22 cellular contexts compared by ENCODE assay signal in the genomic region with DNA sequence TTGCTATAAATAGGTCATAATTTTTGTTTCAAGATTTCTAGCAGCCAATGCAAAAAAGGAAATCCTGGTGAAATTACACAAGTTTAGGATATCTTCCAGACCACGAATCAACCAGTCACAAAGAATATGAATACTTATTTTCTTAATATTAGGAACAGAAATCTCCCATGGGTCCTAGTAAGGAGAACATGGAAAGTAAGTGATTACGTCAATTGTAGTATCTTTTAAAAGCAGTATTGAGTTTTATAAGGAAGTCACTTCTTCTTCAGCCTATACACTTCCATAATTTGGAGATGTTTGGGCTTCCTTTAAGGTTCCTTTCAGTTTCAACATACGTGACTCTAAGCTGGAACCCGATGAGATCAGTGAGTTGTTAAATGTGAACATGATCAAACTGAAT.
DNase-seq lines count a peak whose midpoint lies in the region; ATAC-seq and TF ChIP-seq lines count a peak whose summit lies in the region.
"Had no signal": no experiment of that assay in that cellular context is flagged by ENCODE, and none has a peak within 500 bp of the region (broad histone marks: within the 10 kb centered on the region; RNA-seq: fewer than 3 reads in every experiment).

No MANE protein-coding gene starts in this region.

- peaks cover 10% of the 10 kb centered on the region for H3K4me1 ChIP-seq in left ventricle myocardium inferior
- peaks cover 0 to 12% (median 2%) of the 10 kb centered on the region in 5 donors for H3K4me1 ChIP-seq in subcutaneous abdominal adipose tissue (ENCODE audit: control insufficient read depth in 5 of 5, insufficient read depth in 5 of 5, low read length in 5 of 5)
- H3K4me1 ChIP-seq: transverse colon had no signal

- DNase-seq in cardiac fibroblast (ENCODE audit: low read depth in 2 of 2), result peak; percentile 37 to 53
- no peak for DNase-seq in left ventricle myocardium inferior
- DNase-seq in nucleus accumbens (lab: John Stamatoyannopoulos, UW), result no peak
- DNase-seq in effector memory CD8-positive, alpha-beta T cell, result no peak
- DNase-seq in effector CD4-positive, alpha-beta T cell, result no peak
- DNase-seq: activated CD4-positive, alpha-beta T cell treated with anti-CD3 and anti-CD28 coated beads, Interleukin-2, amount 50 U/mL, for 48 hours; activated naive CD4-positive, alpha-beta T cell treated with Interleukin-2 at 50 U/mL for 16 hours; activated T-cell treated with anti-CD3 and anti-CD28 coated beads, Interleukin-2, amount 50 U/mL, for 1 hour; anterior cingulate cortex; COR-L47; DND-41; Karpas-422; NCI-H526 treated with DMSO at 0.1 percent for 48 hours; SHP77; T-helper 1 cell; transverse colon had no signal

- no peak for TF ChIP-seq CTCF in cardiac fibroblast (IDR thresholded peaks at IDR 0.05; ENCODE audit: low read depth, low read length)
- no peak for TF ChIP-seq CTCF in left ventricle myocardium inferior (IDR thresholded peaks at IDR 0.05; ENCODE audit: borderline replicate concordance)

- H3K27me3 ChIP-seq in left ventricle myocardium inferior (ENCODE audit: low read depth) (no peaks in the 10 kb centered on the region), subcutaneous abdominal adipose tissue (ENCODE audit: control insufficient read depth in 5 of 5, insufficient read depth in 4 of 5, low read length in 5 of 5) (no peaks in the 10 kb centered on the region)
- H3K27me3 ChIP-seq: neutrophil, transverse colon had no signal

- H3K9me3 Mint-ChIP-seq in effector memory CD8-positive, alpha-beta T cell, result no peaks in the 10 kb centered on the region
- H3K9me3 Mint-ChIP-seq: stimulated activated memory B cell treated with anti-CD40 and anti-IgM and Interleukin-4, amounts not matched to agents 10 μg/mL and 1 μg/mL and 100 μg/mL, for 72 hours had no signal

- H3K9ac ChIP-seq in subcutaneous abdominal adipose tissue (ENCODE audit: low read length in 5 of 5), result peak overlapping the region in 2 of 5 donors; percentile 10 to 16

- H3K27ac Mint-ChIP-seq in effector memory CD8-positive, alpha-beta T cell, result no peak overlapping the region
- H3K27ac Mint-ChIP-seq: B cell; stimulated activated memory B cell treated with anti-CD40 and anti-IgM and Interleukin-4, amounts not matched to agents 10 μg/mL and 1 μg/mL and 100 μg/mL, for 72 hours had no signal

- H3K4me3 ChIP-seq in cardiac fibroblast (replicated peaks in 1 of 2; ENCODE audit: low read depth in 2 of 2, low read length in 2 of 2) (peak overlapping the region in 1 of 2 donors; percentile 13), left ventricle myocardium inferior (peak overlapping the region; percentile 46), subcutaneous abdominal adipose tissue (ENCODE audit: low read depth in 1 of 5, low read length in 5 of 5) (peak overlapping the region; percentile 31 to 55 (median 40))
- H3K4me3 ChIP-seq: transverse colon had no signal

- H3K36me3 ChIP-seq in left ventricle myocardium inferior (no peaks in the 10 kb centered on the region), subcutaneous abdominal adipose tissue (ENCODE audit: control insufficient read depth in 5 of 5, insufficient read depth in 5 of 5, low read length in 5 of 5) (no peaks in the 10 kb centered on the region)
- H3K36me3 ChIP-seq: neutrophil, transverse colon had no signal

- H3K9me3 ChIP-seq in left ventricle myocardium inferior (replicated peaks) (no peaks in the 10 kb centered on the region), subcutaneous abdominal adipose tissue (ENCODE audit: control insufficient read depth in 5 of 5, low read length in 5 of 5) (no peaks in the 10 kb centered on the region)
- H3K9me3 ChIP-seq: neutrophil, transverse colon had no signal

- H3K36me3 Mint-ChIP-seq in effector memory CD8-positive, alpha-beta T cell (ENCODE audit: insufficient read depth), result no peaks in the 10 kb centered on the region
- H3K36me3 Mint-ChIP-seq: stimulated activated memory B cell treated with anti-CD40 and anti-IgM and Interleukin-4, amounts not matched to agents 10 μg/mL and 1 μg/mL and 100 μg/mL, for 72 hours had no signal

- intact Hi-C loops in left ventricle myocardium inferior (cut with micrococcal nuclease), result no loop called here

- no peaks in the 10 kb centered on the region for H3K4me1 Mint-ChIP-seq in effector memory CD8-positive, alpha-beta T cell (ENCODE audit: low read depth in 2 of 2)
- H3K4me1 Mint-ChIP-seq: stimulated activated memory B cell treated with anti-CD40 and anti-IgM and Interleukin-4, amounts not matched to agents 10 μg/mL and 1 μg/mL and 100 μg/mL, for 72 hours had no signal

- no peak overlapping the region for H3K4me3 Mint-ChIP-seq in effector memory CD8-positive, alpha-beta T cell
- H3K4me3 Mint-ChIP-seq: B cell; stimulated activated memory B cell treated with anti-CD40 and anti-IgM and Interleukin-4, amounts not matched to agents 10 μg/mL and 1 μg/mL and 100 μg/mL, for 72 hours had no signal

- H3K27ac ChIP-seq in left ventricle myocardium inferior (replicated peaks) (peak overlapping the region; percentile 13), subcutaneous abdominal adipose tissue (ENCODE audit: low read depth, low read length) (no peak overlapping the region)
- H3K27ac ChIP-seq: neutrophil, transverse colon had no signal

- no peaks in the 10 kb centered on the region for H3K27me3 Mint-ChIP-seq in effector memory CD8-positive, alpha-beta T cell
- H3K27me3 Mint-ChIP-seq: B cell; stimulated activated memory B cell treated with anti-CD40 and anti-IgM and Interleukin-4, amounts not matched to agents 10 μg/mL and 1 μg/mL and 100 μg/mL, for 72 hours had no signal

- peak; percentile 58 for ATAC-seq in HG03103 (IDR thresholded peaks at IDR 0.05; ENCODE audit: low read depth, unreplicated experiment)
- ATAC-seq in HG03280 (IDR thresholded peaks at IDR 0.05; ENCODE audit: unreplicated experiment), result no peak
- no peak for ATAC-seq in effector memory CD8-positive, alpha-beta T cell (replicated peaks)
- ATAC-seq: stimulated activated memory B cell treated with anti-CD40 and anti-IgM and Interleukin-4, amounts not matched to agents 10 μg/mL and 1 μg/mL and 100 μg/mL, for 72 hours had no signal

Comparison
In these comparisons a context has a peak if more than half of its experiments do, and no peak if none do; other contexts are left out.
1. DNase-seq: peak in cardiac fibroblast (2 of 2); none in left ventricle myocardium inferior (single experiment), nucleus accumbens (0 of 56), effector memory CD8-positive, alpha-beta T cell (0 of 3) and effector CD4-positive, alpha-beta T cell (single experiment).